ENCODE assay signal across 8 cellular contexts in the genomic region with DNA sequence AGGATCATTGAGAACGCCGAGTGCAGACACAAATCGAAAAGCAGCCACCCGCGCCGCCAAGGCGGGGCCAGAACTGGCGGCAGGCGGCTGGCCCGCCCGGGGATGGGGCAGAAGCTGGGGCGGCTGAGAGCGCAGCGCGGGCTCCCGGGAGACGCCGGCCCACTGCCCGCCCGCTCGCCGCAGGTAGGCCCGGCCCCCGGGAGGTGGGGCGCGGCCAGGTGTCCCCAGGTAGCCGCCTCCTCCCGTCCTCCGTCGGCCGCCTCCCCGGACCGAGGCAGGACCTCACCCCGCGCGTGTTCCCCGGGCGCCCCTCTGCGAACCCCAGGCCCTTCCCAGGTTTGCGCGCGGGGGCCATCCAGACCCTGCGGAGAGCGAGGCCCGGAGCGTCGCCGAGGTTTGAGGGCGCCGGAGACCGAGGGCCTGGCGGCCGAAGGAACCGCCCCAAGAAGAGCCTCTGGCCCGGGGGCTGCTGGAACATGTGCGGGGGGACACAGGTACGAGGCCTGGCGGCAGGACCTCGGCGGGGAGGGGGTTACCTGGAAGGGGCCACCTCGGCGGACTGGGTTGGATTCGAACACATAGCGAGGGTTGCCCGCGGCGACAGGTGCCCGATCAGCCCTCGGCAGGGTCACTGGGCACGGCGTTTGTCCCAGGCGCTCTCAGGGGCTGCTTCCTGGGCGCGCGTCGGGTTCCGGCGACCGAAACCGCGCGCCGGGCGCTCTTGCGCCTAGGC. TPM values are rescaled to one million over a fixed set of nuclear protein-coding genes. Genes with fewer than 3 reads are reported as not detected.
DNase-seq lines count a peak whose midpoint lies in the region; ATAC-seq lines count a peak whose summit lies in the region.

A gene (plus strand): TSS at position 248 of the 733 bp plus-strand sequence. CDS start 603 bp downstream, outside the sequence.

- no peaks in the 10 kb centered on the region for H3K9me3 Mint-ChIP-seq in IgD-negative memory B cell
- H3K9me3 Mint-ChIP-seq in T-helper 2 cell treated with Interferon-gamma antibody and Interleukin-4, amounts not matched to agents 5 μg/mL and 100 μg/mL, for 36 hours: no peaks in the 10 kb centered on the region

- H3K27ac Mint-ChIP-seq in IgD-negative memory B cell: no peak within 1 kb of the TSS
- peak within 1 kb of the TSS; percentile 79 for H3K27ac Mint-ChIP-seq in T-helper 2 cell treated with Interferon-gamma antibody and Interleukin-4, amounts not matched to agents 5 μg/mL and 100 μg/mL, for 36 hours

- DNase-seq in DMS 273 (lab: John Stamatoyannopoulos, UW; ENCODE audit: unreplicated experiment): peak; percentile 70
- DNase-seq in DMS 273 treated with DMSO at 0.1 percent for 48 hours (lab: John Stamatoyannopoulos, UW): no peak
- peak; percentile 64 for DNase-seq in T-helper 2 cell treated with Interferon-gamma antibody and Interleukin-4, amounts not matched to agents 5 μg/mL and 100 μg/mL, for 36 hours (ENCODE audit: low spot score)
- DNase-seq in ecto neural progenitor cell (ENCODE audit: low spot score): peak; percentile 80
- DNase-seq in lung microvascular endothelial cell (ENCODE audit: low read depth in 2 of 2): peak; percentile 0 to 34
- DNase-seq in stimulated activated CD8-positive, alpha-beta memory T cell treated with anti-CD3 and anti-CD28 coated beads, Interleukin-4, amount 100 ng/mL, for 24 hours (ENCODE audit: low read depth): peak; percentile 9

- no peaks in the 10 kb centered on the region for H3K36me3 Mint-ChIP-seq in IgD-negative memory B cell
- no peaks in the 10 kb centered on the region for H3K36me3 Mint-ChIP-seq in T-helper 2 cell treated with Interferon-gamma antibody and Interleukin-4, amounts not matched to agents 5 μg/mL and 100 μg/mL, for 36 hours (ENCODE audit: low read depth)

- peak within 1 kb of the TSS; percentile 84 to 91 (median 86) for H3K4me3 Mint-ChIP-seq in IgD-negative memory B cell
- H3K4me3 Mint-ChIP-seq in T-helper 2 cell treated with Interferon-gamma antibody and Interleukin-4, amounts not matched to agents 5 μg/mL and 100 μg/mL, for 36 hours: peak within 1 kb of the TSS; percentile 93

- peaks cover 4 to 7% (median 7%) of the 10 kb centered on the region in 3 donors for H3K4me1 Mint-ChIP-seq in IgD-negative memory B cell
- peaks cover 14% of the 10 kb centered on the region for H3K4me1 Mint-ChIP-seq in T-helper 2 cell treated with Interferon-gamma antibody and Interleukin-4, amounts not matched to agents 5 μg/mL and 100 μg/mL, for 36 hours (ENCODE audit: low read depth)

- H3K27me3 Mint-ChIP-seq in IgD-negative memory B cell: peaks cover 16% of the 10 kb centered on the region
- peaks cover 27% of the 10 kb centered on the region for H3K27me3 Mint-ChIP-seq in T-helper 2 cell treated with Interferon-gamma antibody and Interleukin-4, amounts not matched to agents 5 μg/mL and 100 μg/mL, for 36 hours (ENCODE audit: low read depth)

- peak; percentile 81 for ATAC-seq in GM21717 (IDR thresholded peaks at IDR 0.05; ENCODE audit: unreplicated experiment)

RNA-seq across cellular contexts. Expression of the gene that starts here (rescaled TPM):
- polyA plus RNA-seq in IgD-negative memory B cell: not detected
- total RNA-seq in lung microvascular endothelial cell: 0.22 and 2.6 TPM in 2 replicates
